1 cellular context compared by ENCODE assay signal in the genomic region with DNA sequence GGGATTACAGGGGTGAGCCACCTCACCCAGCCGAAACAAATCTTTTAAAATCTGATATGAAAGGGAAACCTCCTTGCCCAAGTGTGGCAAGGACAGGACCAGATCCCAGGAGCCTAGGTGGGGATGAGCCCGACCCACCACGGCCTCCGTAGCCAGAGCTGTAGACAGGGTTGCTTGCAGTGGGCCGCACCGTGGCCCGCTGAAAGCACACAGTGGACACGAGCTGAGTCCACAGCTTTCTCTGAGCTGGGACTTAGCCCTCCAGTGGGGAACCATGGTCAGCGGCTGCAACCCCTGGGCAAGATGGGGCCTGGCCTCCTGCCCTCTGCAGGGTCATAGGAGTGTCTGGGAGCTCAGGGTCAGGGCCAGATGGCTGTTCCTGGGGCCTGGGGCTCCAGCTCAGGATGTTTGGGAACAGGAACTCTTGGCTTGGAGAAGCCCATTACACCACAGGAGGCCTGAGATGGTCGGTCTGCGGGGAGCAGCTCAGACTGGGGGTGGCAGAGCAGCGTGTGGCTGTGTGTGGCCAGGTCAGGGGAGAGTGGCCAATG.
TF ChIP-seq lines count a peak whose summit lies in the region.

No MANE protein-coding gene starts in this region.

TF ChIP-seq in HepG2, 621 proteins besides CTCF, POLR2A, EP300 and RAD21:
- no peak for TF ChIP-seq MTERF4 (CRISPR knock-in tag; IDR thresholded peaks at IDR 0.05)
- no peak for TF ChIP-seq GRHL1 (CRISPR knock-in tag; conservative IDR thresholded peaks at IDR 0.05)
- TF ChIP-seq ZNF557 (CRISPR knock-in tag; IDR thresholded peaks at IDR 0.05), result no peak
- TF ChIP-seq, protein P1, sequence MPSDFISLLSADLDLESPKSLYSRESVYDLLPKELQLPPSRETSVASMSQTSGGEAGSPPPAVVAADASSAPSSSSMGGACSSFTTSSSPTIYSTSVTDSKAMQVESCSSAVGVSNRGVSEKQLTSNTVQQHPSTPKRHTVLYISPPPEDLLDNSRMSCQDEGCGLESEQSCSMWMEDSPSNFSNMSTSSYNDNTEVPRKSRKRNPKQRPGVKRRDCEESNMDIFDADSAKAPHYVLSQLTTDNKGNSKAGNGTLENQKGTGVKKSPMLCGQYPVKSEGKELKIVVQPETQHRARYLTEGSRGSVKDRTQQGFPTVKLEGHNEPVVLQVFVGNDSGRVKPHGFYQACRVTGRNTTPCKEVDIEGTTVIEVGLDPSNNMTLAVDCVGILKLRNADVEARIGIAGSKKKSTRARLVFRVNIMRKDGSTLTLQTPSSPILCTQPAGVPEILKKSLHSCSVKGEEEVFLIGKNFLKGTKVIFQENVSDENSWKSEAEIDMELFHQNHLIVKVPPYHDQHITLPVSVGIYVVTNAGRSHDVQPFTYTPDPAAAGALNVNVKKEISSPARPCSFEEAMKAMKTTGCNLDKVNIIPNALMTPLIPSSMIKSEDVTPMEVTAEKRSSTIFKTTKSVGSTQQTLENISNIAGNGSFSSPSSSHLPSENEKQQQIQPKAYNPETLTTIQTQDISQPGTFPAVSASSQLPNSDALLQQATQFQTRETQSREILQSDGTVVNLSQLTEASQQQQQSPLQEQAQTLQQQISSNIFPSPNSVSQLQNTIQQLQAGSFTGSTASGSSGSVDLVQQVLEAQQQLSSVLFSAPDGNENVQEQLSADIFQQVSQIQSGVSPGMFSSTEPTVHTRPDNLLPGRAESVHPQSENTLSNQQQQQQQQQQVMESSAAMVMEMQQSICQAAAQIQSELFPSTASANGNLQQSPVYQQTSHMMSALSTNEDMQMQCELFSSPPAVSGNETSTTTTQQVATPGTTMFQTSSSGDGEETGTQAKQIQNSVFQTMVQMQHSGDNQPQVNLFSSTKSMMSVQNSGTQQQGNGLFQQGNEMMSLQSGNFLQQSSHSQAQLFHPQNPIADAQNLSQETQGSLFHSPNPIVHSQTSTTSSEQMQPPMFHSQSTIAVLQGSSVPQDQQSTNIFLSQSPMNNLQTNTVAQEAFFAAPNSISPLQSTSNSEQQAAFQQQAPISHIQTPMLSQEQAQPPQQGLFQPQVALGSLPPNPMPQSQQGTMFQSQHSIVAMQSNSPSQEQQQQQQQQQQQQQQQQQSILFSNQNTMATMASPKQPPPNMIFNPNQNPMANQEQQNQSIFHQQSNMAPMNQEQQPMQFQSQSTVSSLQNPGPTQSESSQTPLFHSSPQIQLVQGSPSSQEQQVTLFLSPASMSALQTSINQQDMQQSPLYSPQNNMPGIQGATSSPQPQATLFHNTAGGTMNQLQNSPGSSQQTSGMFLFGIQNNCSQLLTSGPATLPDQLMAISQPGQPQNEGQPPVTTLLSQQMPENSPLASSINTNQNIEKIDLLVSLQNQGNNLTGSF (CRISPR knock-in tag; IDR thresholded peaks at IDR 0.05), result no peak
- TF ChIP-seq ZNF597 (CRISPR knock-in tag; IDR thresholded peaks at IDR 0.05), result no peak
- TF ChIP-seq, protein P2, sequence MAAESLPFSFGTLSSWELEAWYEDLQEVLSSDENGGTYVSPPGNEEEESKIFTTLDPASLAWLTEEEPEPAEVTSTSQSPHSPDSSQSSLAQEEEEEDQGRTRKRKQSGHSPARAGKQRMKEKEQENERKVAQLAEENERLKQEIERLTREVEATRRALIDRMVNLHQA (CRISPR knock-in tag; IDR thresholded peaks at IDR 0.05), result no peak
- TF ChIP-seq NFKBIZ (CRISPR knock-in tag; IDR thresholded peaks at IDR 0.05), result no peak
- no peak for TF ChIP-seq RXRA (CRISPR knock-in tag; IDR thresholded peaks at IDR 0.05)
- TF ChIP-seq RFXANK (CRISPR knock-in tag; IDR thresholded peaks at IDR 0.05), result no peak
- TF ChIP-seq, protein P3, sequence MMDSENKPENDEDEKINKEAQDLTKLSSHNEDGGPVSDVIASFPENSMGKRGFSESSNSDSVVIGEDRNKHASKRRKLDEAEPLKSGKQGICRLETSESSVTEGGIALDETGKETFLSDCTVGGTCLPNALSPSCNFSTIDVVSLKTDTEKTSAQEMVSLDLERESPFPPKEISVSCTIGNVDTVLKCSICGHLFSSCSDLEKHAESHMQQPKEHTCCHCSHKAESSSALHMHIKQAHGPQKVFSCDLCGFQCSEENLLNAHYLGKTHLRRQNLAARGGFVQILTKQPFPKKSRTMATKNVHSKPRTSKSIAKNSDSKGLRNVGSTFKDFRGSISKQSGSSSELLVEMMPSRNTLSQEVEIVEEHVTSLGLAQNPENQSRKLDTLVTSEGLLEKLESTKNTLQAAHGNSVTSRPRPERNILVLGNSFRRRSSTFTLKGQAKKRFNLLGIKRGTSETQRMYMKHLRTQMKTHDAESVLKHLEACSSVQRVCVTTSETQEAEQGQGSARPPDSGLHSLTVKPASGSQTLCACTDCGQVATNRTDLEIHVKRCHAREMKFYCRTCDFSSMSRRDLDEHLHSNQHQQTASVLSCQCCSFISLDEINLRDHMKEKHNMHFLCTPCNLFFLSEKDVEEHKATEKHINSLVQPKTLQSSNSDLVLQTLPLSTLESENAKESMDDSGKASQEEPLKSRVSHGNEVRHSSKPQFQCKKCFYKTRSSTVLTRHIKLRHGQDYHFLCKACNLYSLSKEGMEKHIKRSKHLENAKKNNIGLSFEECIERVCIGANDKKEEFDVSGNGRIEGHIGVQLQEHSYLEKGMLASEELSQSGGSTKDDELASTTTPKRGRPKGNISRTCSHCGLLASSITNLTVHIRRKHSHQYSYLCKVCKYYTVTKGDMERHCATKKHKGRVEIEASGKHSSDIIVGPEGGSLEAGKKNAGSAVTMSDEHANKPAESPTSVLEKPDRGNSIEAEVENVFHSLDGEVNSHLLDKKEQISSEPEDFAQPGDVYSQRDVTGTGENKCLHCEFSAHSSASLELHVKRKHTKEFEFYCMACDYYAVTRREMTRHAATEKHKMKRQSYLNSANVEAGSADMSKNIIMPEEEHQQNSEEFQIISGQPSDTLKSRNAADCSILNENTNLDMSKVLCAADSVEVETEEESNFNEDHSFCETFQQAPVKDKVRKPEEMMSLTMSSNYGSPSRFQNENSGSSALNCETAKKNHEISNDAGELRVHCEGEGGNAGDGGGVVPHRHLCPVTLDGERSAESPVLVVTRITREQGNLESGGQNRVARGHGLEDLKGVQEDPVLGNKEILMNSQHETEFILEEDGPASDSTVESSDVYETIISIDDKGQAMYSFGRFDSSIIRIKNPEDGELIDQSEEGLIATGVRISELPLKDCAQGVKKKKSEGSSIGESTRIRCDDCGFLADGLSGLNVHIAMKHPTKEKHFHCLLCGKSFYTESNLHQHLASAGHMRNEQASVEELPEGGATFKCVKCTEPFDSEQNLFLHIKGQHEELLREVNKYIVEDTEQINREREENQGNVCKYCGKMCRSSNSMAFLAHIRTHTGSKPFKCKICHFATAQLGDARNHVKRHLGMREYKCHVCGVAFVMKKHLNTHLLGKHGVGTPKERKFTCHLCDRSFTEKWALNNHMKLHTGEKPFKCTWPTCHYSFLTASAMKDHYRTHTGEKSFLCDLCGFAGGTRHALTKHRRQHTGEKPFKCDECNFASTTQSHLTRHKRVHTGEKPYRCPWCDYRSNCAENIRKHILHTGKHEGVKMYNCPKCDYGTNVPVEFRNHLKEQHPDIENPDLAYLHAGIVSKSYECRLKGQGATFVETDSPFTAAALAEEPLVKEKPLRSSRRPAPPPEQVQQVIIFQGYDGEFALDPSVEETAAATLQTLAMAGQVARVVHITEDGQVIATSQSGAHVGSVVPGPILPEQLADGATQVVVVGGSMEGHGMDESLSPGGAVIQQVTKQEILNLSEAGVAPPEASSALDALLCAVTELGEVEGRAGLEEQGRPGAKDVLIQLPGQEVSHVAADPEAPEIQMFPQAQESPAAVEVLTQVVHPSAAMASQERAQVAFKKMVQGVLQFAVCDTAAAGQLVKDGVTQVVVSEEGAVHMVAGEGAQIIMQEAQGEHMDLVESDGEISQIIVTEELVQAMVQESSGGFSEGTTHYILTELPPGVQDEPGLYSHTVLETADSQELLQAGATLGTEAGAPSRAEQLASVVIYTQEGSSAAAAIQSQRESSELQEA (CRISPR knock-in tag; IDR thresholded peaks at IDR 0.05; ENCODE audit: not compliant biosample characterization), result no peak
- TF ChIP-seq NCOA1 (CRISPR knock-in tag; IDR thresholded peaks at IDR 0.05), result no peak
- TF ChIP-seq ZNF546 (CRISPR knock-in tag; conservative IDR thresholded peaks at IDR 0.05), result no peak
- no peak for TF ChIP-seq ZNF160 (CRISPR knock-in tag; IDR thresholded peaks at IDR 0.05)
- TF ChIP-seq HDAC2 (CRISPR knock-in tag; IDR thresholded peaks at IDR 0.05), result no peak
- TF ChIP-seq GABPB1 (CRISPR knock-in tag; IDR thresholded peaks at IDR 0.05), result no peak
- TF ChIP-seq TFDP2 (CRISPR knock-in tag; IDR thresholded peaks at IDR 0.05), result no peak
- no peak for TF ChIP-seq ZNF878 (CRISPR knock-in tag; IDR thresholded peaks at IDR 0.05)
- TF ChIP-seq SIN3A (IDR thresholded peaks at IDR 0.05; ENCODE audit: borderline replicate concordance, low read depth, low read length), result no peak
- TF ChIP-seq PHF8 (CRISPR knock-in tag; IDR thresholded peaks at IDR 0.05), result no peak
